Comparison of ENCODE assay signal across 16 cellular contexts in the genomic region with DNA sequence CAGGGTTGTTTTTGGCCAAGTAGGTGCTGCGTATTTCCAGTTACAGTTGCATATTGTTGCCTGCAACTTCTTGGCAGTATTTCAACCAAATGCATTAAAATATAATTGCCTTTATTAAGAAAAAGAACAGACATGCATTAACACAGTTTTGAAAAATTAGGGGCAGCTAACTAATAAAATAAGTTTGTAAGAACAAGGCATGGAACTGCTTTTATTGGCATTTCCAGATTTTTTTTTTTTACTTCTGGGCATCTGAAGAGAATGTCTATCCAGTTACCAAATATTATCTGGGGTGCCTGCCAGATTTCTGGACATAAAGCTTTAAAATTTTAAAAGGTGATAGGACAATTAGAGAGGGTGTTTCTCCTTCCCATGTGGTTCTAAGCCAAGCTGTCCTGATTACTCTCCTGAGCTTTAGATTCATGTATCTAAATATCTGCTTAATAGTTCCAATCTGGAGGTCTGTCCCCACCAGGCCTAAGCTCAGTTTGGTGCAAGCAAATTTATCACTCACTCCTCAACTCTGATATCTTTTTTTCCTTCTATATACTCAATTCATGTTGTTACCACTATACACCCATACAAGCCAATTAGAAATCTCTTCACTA.
"Had no signal": no experiment of that assay in that cellular context is flagged by ENCODE, and none has a peak within 500 bp of the region (broad histone marks: within the 10 kb centered on the region; RNA-seq: fewer than 3 reads in every experiment).

No MANE protein-coding gene starts in this region.

- DNase-seq: KBM-7; MV-4-11; NCI-H1048; NCI-H1436; NCI-H187; NCI-H2029; NCI-H2081 treated with DMSO at 0.1 percent for 48 hours; NCI-H2171; NCI-H226; NCI-H524; NCI-H526 treated with DMSO at 0.1 percent for 48 hours; NCI-H748 treated with DMSO at 0.1 percent for 48 hours; NK-92 treated with Interleukin-12 subunit alpha and Interleukin-12 subunit beta, amount 100 ng/mL, for 24 hours; PC-3; SHP77 had no signal

- H3K27ac ChIP-seq: RWPE1 had no signal
